ENCODE assay signal across 24 cellular contexts in the genomic region with DNA sequence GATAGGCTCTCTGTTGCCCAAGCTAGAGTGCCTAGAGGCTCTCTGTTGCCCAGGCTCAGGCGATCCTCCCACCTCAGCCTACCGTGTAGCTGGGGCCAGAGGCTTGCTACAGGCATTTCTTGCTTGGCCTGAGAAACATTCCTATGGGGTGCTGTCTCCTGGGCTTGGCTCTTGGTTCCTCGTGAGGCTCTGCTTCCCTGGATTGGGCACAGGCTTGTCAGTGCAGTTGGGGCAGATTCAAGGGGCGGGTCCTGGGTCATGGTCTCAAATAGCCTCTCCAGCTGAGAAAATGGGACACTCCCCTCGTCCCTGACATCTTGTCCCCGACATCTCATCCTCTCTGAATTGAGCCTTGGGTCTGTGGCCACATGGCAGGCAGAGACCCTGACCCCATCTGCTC. TPM values are rescaled to one million over a fixed set of nuclear protein-coding genes. Genes with fewer than 3 reads are reported as not detected.
DNase-seq lines count a peak whose midpoint lies in the region; ATAC-seq and TF ChIP-seq lines count a peak whose summit lies in the region.
"Had no signal": no experiment of that assay in that cellular context is flagged by ENCODE, and none has a peak within 500 bp of the region (broad histone marks: within the 10 kb centered on the region; RNA-seq: fewer than 3 reads in every experiment).

No MANE protein-coding gene starts in this region.

- no peak overlapping the region for H3K4me3 Mint-ChIP-seq in T-helper 2 cell treated with Interferon-gamma antibody and Interleukin-4, amounts not matched to agents 5 μg/mL and 100 μg/mL, for 36 hours
- H3K4me3 Mint-ChIP-seq in progenitor cell of endocrine pancreas (ENCODE audit: low read depth), result no peak overlapping the region
- no peak overlapping the region for H3K4me3 Mint-ChIP-seq in stimulated activated memory B cell treated with anti-CD40 and anti-IgM and Interleukin-4, amounts not matched to agents 10 μg/mL and 1 μg/mL and 100 μg/mL, for 72 hours
- H3K4me3 Mint-ChIP-seq: activated T-cell treated with anti-CD3 and anti-CD28 coated beads, Interleukin-2, amount 50 U/mL, for 4 hours; CD14-positive monocyte had no signal

- no peak overlapping the region for H3K4me3 ChIP-seq in MG63
- H3K4me3 ChIP-seq in epithelial cell of esophagus (ENCODE audit: low read length), result no peak overlapping the region
- H3K4me3 ChIP-seq: A549, cardiac muscle cell, dorsolateral prefrontal cortex, esophagus squamous epithelium, SK-N-MC had no signal

- DNase-seq in T-helper 2 cell treated with Interferon-gamma antibody and Interleukin-4, amounts not matched to agents 5 μg/mL and 100 μg/mL, for 36 hours (ENCODE audit: low spot score), result no peak
- no peak for DNase-seq in T-helper 2 cell
- peak; percentile 34 for DNase-seq in MG63
- peak; percentile 67 for DNase-seq in epithelial cell of esophagus (ENCODE audit: low read depth)
- no peak for DNase-seq in progenitor cell of endocrine pancreas (ENCODE audit: low spot score, unreplicated experiment)
- no peak for DNase-seq in stimulated activated naive CD4-positive, alpha-beta T cell treated with Interleukin-2 at 50 U/mL for 16 hours (lab: John Stamatoyannopoulos, UW)
- DNase-seq in NCI-H2107 (lab: John Stamatoyannopoulos, UW), result no peak
- DNase-seq: activated CD4-positive, alpha-beta T cell treated with anti-CD3 and anti-CD28 coated beads, Interleukin-2, amount 50 U/mL, for 4 hours; activated T-cell treated with anti-CD3 and anti-CD28 coated beads, Interleukin-2, amount 50 U/mL, for 4 hours; DMS79; dorsolateral prefrontal cortex; esophagus squamous epithelium; head of caudate nucleus; MM.1S; NCI-H187; NCI-H510A treated with DMSO at 0.1 percent for 48 hours; retina; stimulated activated CD4-positive, alpha-beta T cell treated with anti-CD3 and anti-CD28 coated beads, Interleukin-15, amount 100 ng/mL, for 24 hours had no signal

- H3K9me3 ChIP-seq in MG63, result 0 out of 2 replicates have a peak, but pooled peaks cover 2% of the 10 kb centered on the region
- H3K9me3 ChIP-seq: A549, esophagus squamous epithelium had no signal

- no peaks in the 10 kb centered on the region for H3K27me3 ChIP-seq in MG63
- H3K27me3 ChIP-seq: cardiac muscle cell, dorsolateral prefrontal cortex, esophagus squamous epithelium had no signal

- no peaks in the 10 kb centered on the region for H3K9me3 Mint-ChIP-seq in T-helper 2 cell treated with Interferon-gamma antibody and Interleukin-4, amounts not matched to agents 5 μg/mL and 100 μg/mL, for 36 hours
- H3K9me3 Mint-ChIP-seq in progenitor cell of endocrine pancreas (ENCODE audit: low read depth), result no peaks in the 10 kb centered on the region
- no peaks in the 10 kb centered on the region for H3K9me3 Mint-ChIP-seq in stimulated activated memory B cell treated with anti-CD40 and anti-IgM and Interleukin-4, amounts not matched to agents 10 μg/mL and 1 μg/mL and 100 μg/mL, for 72 hours
- H3K9me3 Mint-ChIP-seq: activated T-cell treated with anti-CD3 and anti-CD28 coated beads, Interleukin-2, amount 50 U/mL, for 4 hours had no signal

- H3K36me3 Mint-ChIP-seq in T-helper 2 cell treated with Interferon-gamma antibody and Interleukin-4, amounts not matched to agents 5 μg/mL and 100 μg/mL, for 36 hours (ENCODE audit: low read depth), result peaks cover 16% of the 10 kb centered on the region
- peaks cover 10% of the 10 kb centered on the region for H3K36me3 Mint-ChIP-seq in progenitor cell of endocrine pancreas (ENCODE audit: insufficient read depth)
- peaks cover 25% of the 10 kb centered on the region for H3K36me3 Mint-ChIP-seq in stimulated activated memory B cell treated with anti-CD40 and anti-IgM and Interleukin-4, amounts not matched to agents 10 μg/mL and 1 μg/mL and 100 μg/mL, for 72 hours

- no peaks in the 10 kb centered on the region for H3K4me1 Mint-ChIP-seq in T-helper 2 cell treated with Interferon-gamma antibody and Interleukin-4, amounts not matched to agents 5 μg/mL and 100 μg/mL, for 36 hours (ENCODE audit: low read depth)
- H3K4me1 Mint-ChIP-seq in progenitor cell of endocrine pancreas (ENCODE audit: low read depth), result no peaks in the 10 kb centered on the region
- no peaks in the 10 kb centered on the region for H3K4me1 Mint-ChIP-seq in stimulated activated memory B cell treated with anti-CD40 and anti-IgM and Interleukin-4, amounts not matched to agents 10 μg/mL and 1 μg/mL and 100 μg/mL, for 72 hours

- H3K27ac Mint-ChIP-seq in T-helper 2 cell treated with Interferon-gamma antibody and Interleukin-4, amounts not matched to agents 5 μg/mL and 100 μg/mL, for 36 hours, result peak overlapping the region; percentile 11
- peak overlapping the region; percentile 71 for H3K27ac Mint-ChIP-seq in progenitor cell of endocrine pancreas
- no peak overlapping the region for H3K27ac Mint-ChIP-seq in stimulated activated memory B cell treated with anti-CD40 and anti-IgM and Interleukin-4, amounts not matched to agents 10 μg/mL and 1 μg/mL and 100 μg/mL, for 72 hours

- H3K27me3 Mint-ChIP-seq in T-helper 2 cell treated with Interferon-gamma antibody and Interleukin-4, amounts not matched to agents 5 μg/mL and 100 μg/mL, for 36 hours (ENCODE audit: low read depth), result no peaks in the 10 kb centered on the region
- no peaks in the 10 kb centered on the region for H3K27me3 Mint-ChIP-seq in progenitor cell of endocrine pancreas
- no peaks in the 10 kb centered on the region for H3K27me3 Mint-ChIP-seq in stimulated activated memory B cell treated with anti-CD40 and anti-IgM and Interleukin-4, amounts not matched to agents 10 μg/mL and 1 μg/mL and 100 μg/mL, for 72 hours

- peaks cover 48% of the 10 kb centered on the region for H3K36me3 ChIP-seq in MG63

- ATAC-seq in stimulated activated memory B cell treated with anti-CD40 and anti-IgM and Interleukin-4, amounts not matched to agents 10 μg/mL and 1 μg/mL and 100 μg/mL, for 72 hours, result no peak
- ATAC-seq: activated T-cell treated with anti-CD3 and anti-CD28 coated beads, Interleukin-2, amount 50 U/mL, for 4 hours had no signal

- TF ChIP-seq CTCF in epithelial cell of esophagus (IDR thresholded peaks at IDR 0.05; ENCODE audit: insufficient read depth, low read depth, low read length, missing control alignments) (no peak), progenitor cell of endocrine pancreas (IDR thresholded peaks at IDR 0.05; ENCODE audit: unreplicated experiment) (no peak)

RNA-seq across cellular contexts. Expression of gene TSSK6, which starts 4.9 kb away (rescaled TPM):
- 9.0 TPM in 1 of 2 replicates, not detected in the other for total RNA-seq in MG63 (2014; rRNA removed; shearing (Covaris generic); ENCODE audit: low replicate concordance)
- total RNA-seq in progenitor cell of endocrine pancreas, result 2.7 and 3.3 TPM in 2 replicates

RNA-seq across cellular contexts. Expression of gene NDUFA13, which starts 5.6 kb away (rescaled TPM):
- total RNA-seq in MG63 (2014; rRNA removed; shearing (Covaris generic); ENCODE audit: low replicate concordance), result 152 and 344 TPM in 2 replicates
- 346 and 347 TPM in 2 replicates for total RNA-seq in progenitor cell of endocrine pancreas

RNA-seq across cellular contexts. Expression of gene YJEFN3, which starts 18.3 kb away (rescaled TPM):
- total RNA-seq in MG63 (2014; rRNA removed; shearing (Covaris generic); ENCODE audit: low replicate concordance), result 3.1 and 4.8 TPM in 2 replicates
- total RNA-seq in progenitor cell of endocrine pancreas, result 22.6 and 27.6 TPM in 2 replicates

RNA-seq across cellular contexts. Expression of gene CILP2, which starts 27.6 kb away (rescaled TPM):
- 0.66 and 1.1 TPM in 2 replicates for total RNA-seq in MG63 (2014; rRNA removed; shearing (Covaris generic); ENCODE audit: low replicate concordance)
- 2.4 and 2.6 TPM in 2 replicates for total RNA-seq in progenitor cell of endocrine pancreas
- total RNA-seq: lung microvascular endothelial cell had no signal

Comparison
In these comparisons a context has a peak if more than half of its experiments do, and no peak if none do; other contexts are left out.
1. DNase-seq: peak in MG63 (single experiment) and epithelial cell of esophagus (single experiment); none in T-helper 2 cell treated with Interferon-gamma antibody and Interleukin-4, amounts not matched to agents 5 μg/mL and 100 μg/mL, for 36 hours (single experiment), T-helper 2 cell (0 of 5), progenitor cell of endocrine pancreas (single experiment), stimulated activated naive CD4-positive, alpha-beta T cell treated with Interleukin-2 at 50 U/mL for 16 hours (single experiment) and NCI-H2107 (single experiment).